8 cellular contexts compared by ENCODE assay signal in the genomic region with DNA sequence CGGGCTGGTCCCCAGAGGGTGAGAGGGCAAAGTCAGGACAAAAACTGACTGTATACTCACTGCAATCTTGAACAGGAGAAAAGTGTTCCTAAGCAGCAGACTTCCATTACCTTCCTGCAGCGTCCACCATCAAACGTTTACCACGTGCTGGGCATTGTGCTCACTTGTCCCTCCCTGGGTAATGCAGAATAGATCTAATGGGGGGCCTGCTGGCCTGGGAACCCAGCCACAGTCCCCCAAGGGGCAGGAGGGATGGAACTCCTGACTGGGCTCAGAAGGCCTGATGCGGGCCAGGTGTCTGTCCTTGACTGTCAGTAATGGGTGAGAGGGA. TPM values are rescaled to one million over a fixed set of nuclear protein-coding genes. Genes with fewer than 3 reads are reported as not detected.
A peak's percentile ranks its signal among the peaks of the same experiment; 100 is the strongest.
DNase-seq lines count a peak whose midpoint lies in the region; ATAC-seq, FAIRE-seq and TF ChIP-seq lines count a peak whose summit lies in the region.

No MANE protein-coding gene starts in this region.

- H3K27ac ChIP-seq in OCI-LY3 (ENCODE audit: low read length): no peak overlapping the region
- H3K27ac ChIP-seq in endothelial cell of umbilical vein (ENCODE audit: insufficient read depth, low read depth, low read length): no peak overlapping the region
- H3K27ac ChIP-seq in psoas muscle: peak overlapping the region; percentile 91

- no peaks in the 10 kb centered on the region for H3K36me3 ChIP-seq in OCI-LY3 (replicated peaks; ENCODE audit: low read depth, low read length)
- no peaks in the 10 kb centered on the region for H3K36me3 ChIP-seq in endothelial cell of umbilical vein (ENCODE audit: control insufficient read depth in 2 of 2, extremely low read depth in 1 of 2, insufficient read depth in 2 of 2, low read length in 2 of 2)
- no peaks in the 10 kb centered on the region for H3K36me3 ChIP-seq in psoas muscle (ENCODE audit: insufficient read depth in 1 of 2, low read depth in 1 of 2)

- no TSS peak for BruUV-seq in endothelial cell of umbilical vein (replicated peaks; lab: Mats Ljungman, UMichigan)

- H3K27me3 ChIP-seq in OCI-LY3 (ENCODE audit: low read depth, low read length) (no peaks in the 10 kb centered on the region), endothelial cell of umbilical vein (ENCODE audit: control insufficient read depth in 2 of 2, insufficient read depth in 2 of 2, low read length in 2 of 2) (no peaks in the 10 kb centered on the region), psoas muscle (ENCODE audit: insufficient read depth in 3 of 3, low read length in 2 of 3) (peaks cover 0 to 38% (median 0%) of the 10 kb centered on the region in 3 donors)

- H3K9ac ChIP-seq in OCI-LY3 (ENCODE audit: low read length) (peak overlapping the region; percentile 92), endothelial cell of umbilical vein (replicated peaks; ENCODE audit: extremely low read depth, insufficient read depth, low read length) (no peak overlapping the region)

- no peak for TF ChIP-seq CTCF in GM12875 (IDR thresholded peaks at IDR 0.05; ENCODE audit: borderline replicate concordance, insufficient read depth, low read depth, low read length)
- TF ChIP-seq CTCF in OCI-LY3 (IDR thresholded peaks at IDR 0.05; ENCODE audit: low read depth, low read length): no peak
- TF ChIP-seq CTCF in endothelial cell of umbilical vein (IDR thresholded peaks at IDR 0.05; ENCODE audit: extremely low read depth in 1 of 2, insufficient read depth in 1 of 2, low read depth in 1 of 2, low read length in 2 of 2): no peak
- no peak for TF ChIP-seq CTCF in psoas muscle (IDR thresholded peaks at IDR 0.05)

- H2AFZ ChIP-seq in OCI-LY3 (ENCODE audit: low read depth, low read length) (peak overlapping the region; percentile 92), endothelial cell of umbilical vein (ENCODE audit: low read depth, low read length) (peak overlapping the region; percentile 26)

- POLR2A ChIA-PET in endothelial cell of umbilical vein (lab: Charles Lee): interaction anchor here (0.8 to 2.4 kb wide), 2 partner anchors 76 to 86 kb away, joined by 3 to 9 read pairs; a partner anchor contains a TSS

- CTCF ChIA-PET in endothelial cell of umbilical vein (lab: Charles Lee): interaction anchor here (1.0 kb wide), 1 partner anchor 19 kb away, joined by 4 read pairs; no protein-coding TSS in a partner anchor

- FAIRE-seq in endothelial cell of umbilical vein (lab: Jason Lieb, UNC): no peak

- H3K9me3 ChIP-seq in OCI-LY3 (ENCODE audit: insufficient read depth, low read length): no peaks in the 10 kb centered on the region
- no peaks in the 10 kb centered on the region for H3K9me3 ChIP-seq in endothelial cell of umbilical vein (replicated peaks; ENCODE audit: control insufficient read depth, insufficient read depth, low read length)
- no peaks in the 10 kb centered on the region for H3K9me3 ChIP-seq in psoas muscle

- H3K79me2 ChIP-seq in OCI-LY3 (ENCODE audit: low read length) (peaks cover 16% of the 10 kb centered on the region), endothelial cell of umbilical vein (ENCODE audit: control insufficient read depth, insufficient read depth, low read length) (peaks cover 11% of the 10 kb centered on the region)

- H3K4me1 ChIP-seq in OCI-LY3 (ENCODE audit: low read length): peaks cover 15% of the 10 kb centered on the region
- H3K4me1 ChIP-seq in endothelial cell of umbilical vein (ENCODE audit: control insufficient read depth, extremely low read depth, insufficient read depth, low read length): peaks cover 6% of the 10 kb centered on the region
- peaks cover 10% of the 10 kb centered on the region for H3K4me1 ChIP-seq in psoas muscle

- dilution Hi-C loops in endothelial cell of umbilical vein (cut with MboI; ENCODE audit: extremely low pct_ligation_motif_present, low sequenced_read_pairs): no loop called here

- ATAC-seq in psoas muscle (no peak), GM21717 (IDR thresholded peaks at IDR 0.05; ENCODE audit: unreplicated experiment) (no peak), left lobe of liver (no peak)

- no peaks in the 10 kb centered on the region for H4K20me1 ChIP-seq in OCI-LY3 (ENCODE audit: insufficient read depth, low read length)
- no peaks in the 10 kb centered on the region for H4K20me1 ChIP-seq in endothelial cell of umbilical vein (replicated peaks; ENCODE audit: control insufficient read depth, extremely low read depth, insufficient read depth, low read length)

- 12 to 28% (median 13%) methylated on average over 5 of the region's 5 CpGs for WGBS in psoas muscle, 3 donors

- H3K9me1 ChIP-seq in endothelial cell of umbilical vein (replicated peaks; ENCODE audit: control insufficient read depth, extremely low read depth, insufficient read depth, low read length): no peaks in the 10 kb centered on the region

- TF ChIP-seq POLR2A in endothelial cell of umbilical vein (IDR thresholded peaks at IDR 0.05; ENCODE audit: low read depth, low read length): no peak

- peak overlapping the region; percentile 71 for H3K4me3 ChIP-seq in GM12875 (ENCODE audit: low read depth, low read length)
- peak overlapping the region; percentile 94 for H3K4me3 ChIP-seq in OCI-LY3 (ENCODE audit: low read length)
- H3K4me3 ChIP-seq in endothelial cell of umbilical vein (replicated peaks in 1 of 3; ENCODE audit: insufficient read depth in 1 of 3, low read depth in 1 of 3, low read length in 3 of 3): peak overlapping the region in 1 of 3 experiments; percentile 55
- H3K4me3 ChIP-seq in psoas muscle: peak overlapping the region; percentile 78

- no peak for DNase-seq in endothelial cell of umbilical vein (ENCODE audit: low read depth, low spot score)
- DNase-seq in psoas muscle: no peak
- no peak for DNase-seq in pons (ENCODE audit: low spot score)
- no peak for DNase-seq in left lobe of liver (ENCODE audit: low spot score)
- no peak for DNase-seq in Kasumi-1 (lab: John Stamatoyannopoulos, UW)

- intact Hi-C loops in endothelial cell of umbilical vein (cut with micrococcal nuclease) (loop anchor here (1.0 to 5.0 kb wide), 3 partner anchors 52 to 424 kb away; a partner anchor contains a TSS), psoas muscle (cut with DNase I) (no loop called here)

- H3K4me2 ChIP-seq in OCI-LY3 (ENCODE audit: low read length) (peak overlapping the region; percentile 99), endothelial cell of umbilical vein (ENCODE audit: insufficient read depth, low read length) (no peak overlapping the region)

TF ChIP-seq in endothelial cell of umbilical vein, 7 proteins besides CTCF, POLR2A, EP300 and RAD21:
- no peak for TF ChIP-seq MYC (IDR thresholded peaks at IDR 0.05; ENCODE audit: low read depth, low read length)
- TF ChIP-seq POLR2AphosphoS5 (IDR thresholded peaks at IDR 0.05; ENCODE audit: insufficient read depth, low read depth, low read length): peak; percentile 17
- TF ChIP-seq EZH2 (IDR thresholded peaks at IDR 0.05; ENCODE audit: borderline replicate concordance, low read depth, low read length, severe bottlenecking): no peak
- no peak for TF ChIP-seq GATA2 (IDR thresholded peaks at IDR 0.05; ENCODE audit: insufficient read depth, insufficient read length, low read depth, low read length)
- no peak for TF ChIP-seq FOS (IDR thresholded peaks at IDR 0.05; ENCODE audit: borderline replicate concordance, insufficient read depth, low read length)
TF ChIP-seq in endothelial cell of umbilical vein: peak in this region for 1.

RNA-seq across cellular contexts. Expression of a gene that starts 37.6 kb away (rescaled TPM):
- total RNA-seq in endothelial cell of umbilical vein (15.3 and 18.2 TPM in 2 replicates), psoas muscle (1 to 10 TPM; 3.4 to 8.6 (median 6.2) TPM), left lobe of liver (8.7 TPM)
- polyA plus RNA-seq in endothelial cell of umbilical vein (11.3 and 16.1 TPM in 2 replicates), psoas muscle (1 to 10 TPM; 4.0 to 9.9 (median 5.3) TPM)
- 10.5 and 11.2 TPM in 2 replicates for polyA plus RNA-seq in endothelial cell of umbilical vein (2011; cell fraction: cytosol; rRNA removed)
- polyA plus RNA-seq in endothelial cell of umbilical vein (2011; cell fraction: nucleus; rRNA removed): 91.0 and 130 TPM in 2 replicates
- polyA plus RNA-seq in endothelial cell of umbilical vein (2012): 14.5 and 24.0 TPM in 2 replicates
- polyA minus RNA-seq in endothelial cell of umbilical vein: 14.7 and 19.4 TPM in 2 replicates
- 4.3 TPM for polyA minus RNA-seq in endothelial cell of umbilical vein (2011; cell fraction: cytosol; rRNA and poly(A)+ RNA removed)
- 13.6 and 14.4 TPM in 2 replicates for polyA minus RNA-seq in endothelial cell of umbilical vein (2011; cell fraction: nucleus; rRNA and poly(A)+ RNA removed)

RNA-seq across cellular contexts. Expression of a gene that starts 52.6 kb away (rescaled TPM):
- total RNA-seq in endothelial cell of umbilical vein (8.3 and 11.3 TPM in 2 replicates), psoas muscle (under 1 TPM; 0.13 to 0.34 (median 0.20) TPM), left lobe of liver (0.23 TPM)
- polyA plus RNA-seq in endothelial cell of umbilical vein (9.2 and 12.7 TPM in 2 replicates), psoas muscle (under 1 TPM; 0.03 to 0.16 (median 0.08) TPM)
- polyA plus RNA-seq in endothelial cell of umbilical vein (2011; cell fraction: cytosol; rRNA removed): 3.3 and 4.3 TPM in 2 replicates
- 40.1 and 47.3 TPM in 2 replicates for polyA plus RNA-seq in endothelial cell of umbilical vein (2011; cell fraction: nucleus; rRNA removed)
- 6.0 and 6.7 TPM in 2 replicates for polyA plus RNA-seq in endothelial cell of umbilical vein (2012)
- polyA minus RNA-seq in endothelial cell of umbilical vein: 8.8 and 10.2 TPM in 2 replicates
- polyA minus RNA-seq in endothelial cell of umbilical vein (2011; cell fraction: cytosol; rRNA and poly(A)+ RNA removed): 0.41 TPM
- 10.3 and 11.0 TPM in 2 replicates for polyA minus RNA-seq in endothelial cell of umbilical vein (2011; cell fraction: nucleus; rRNA and poly(A)+ RNA removed)
